13 cellular contexts compared by ENCODE assay signal in genomic region chr17:77481476-77482374, GRCh38.
A peak's percentile ranks its signal among the peaks of the same experiment; 100 is the strongest.
DNase-seq lines count a peak whose midpoint lies in the region; ATAC-seq and TF ChIP-seq lines count a peak whose summit lies in the region.
"Had no signal": no experiment of that assay in that cellular context is flagged by ENCODE, and none has a peak within 500 bp of the region (broad histone marks: within the 10 kb centered on the region; RNA-seq: fewer than 3 reads in every experiment).

No MANE protein-coding gene starts in this region.

- no peak overlapping the region for H2BK15ac ChIP-seq in H9 (ENCODE audit: low read depth, low read length)

- H2BK12ac ChIP-seq in H9 (ENCODE audit: insufficient read length, low read depth, low read length): no peak overlapping the region

- no peaks in the 10 kb centered on the region for H3K9me3 Mint-ChIP-seq in T-helper 2 cell treated with Interferon-gamma antibody and Interleukin-4, amounts not matched to agents 5 μg/mL and 100 μg/mL, for 36 hours
- H3K9me3 Mint-ChIP-seq in H9: no peaks in the 10 kb centered on the region
- H3K9me3 Mint-ChIP-seq in endothelial cell (ENCODE audit: unreplicated experiment): no peaks in the 10 kb centered on the region
- no peaks in the 10 kb centered on the region for H3K9me3 Mint-ChIP-seq in osteocyte (ENCODE audit: unreplicated experiment)
- H3K9me3 Mint-ChIP-seq: activated T-cell treated with anti-CD3 and anti-CD28 coated beads, Interleukin-2, amount 50 U/mL, for 4 hours had no signal

- no peak overlapping the region for H4K8ac ChIP-seq in H9 (replicated peaks; ENCODE audit: insufficient read length, low read depth, low read length)

- no peak overlapping the region for H2BK5ac ChIP-seq in H9 (ENCODE audit: insufficient read length, low read length)

- H3K18ac ChIP-seq in H9 (ENCODE audit: insufficient read length, low read depth, low read length): no peak overlapping the region

- no peak overlapping the region for H3K4ac ChIP-seq in H9 (ENCODE audit: low read depth, low read length)

- no peaks in the 10 kb centered on the region for H3K27me3 Mint-ChIP-seq in T-helper 2 cell treated with Interferon-gamma antibody and Interleukin-4, amounts not matched to agents 5 μg/mL and 100 μg/mL, for 36 hours (ENCODE audit: low read depth)
- no peaks in the 10 kb centered on the region for H3K27me3 Mint-ChIP-seq in H9 (ENCODE audit: low read depth)
- peaks cover 18% of the 10 kb centered on the region for H3K27me3 Mint-ChIP-seq in endothelial cell (ENCODE audit: unreplicated experiment)
- H3K27me3 Mint-ChIP-seq in osteocyte (ENCODE audit: unreplicated experiment): no peaks in the 10 kb centered on the region

- DNase-seq in T-helper 2 cell treated with Interferon-gamma antibody and Interleukin-4, amounts not matched to agents 5 μg/mL and 100 μg/mL, for 36 hours (ENCODE audit: low spot score): no peak
- DNase-seq in T-helper 2 cell (no peak), H9 (no peak), endothelial cell (ENCODE audit: low spot score) (no peak), osteocyte (ENCODE audit: extremely low spot score, unreplicated experiment) (no peak), Kasumi-1 (lab: John Stamatoyannopoulos, UW) (no peak), left colon (no peak)
- DNase-seq: 8988T; activated T-cell treated with anti-CD3 and anti-CD28 coated beads, Interleukin-2, amount 50 U/mL, for 4 hours; COR-L47; NCI-H1092 treated with DMSO at 0.1 percent for 48 hours had no signal

- no peak for TF ChIP-seq CTCF in H9 (conservative IDR thresholded peaks at IDR 0.05)
- TF ChIP-seq CTCF in endothelial cell (IDR thresholded peaks at IDR 0.05; ENCODE audit: unreplicated experiment): no peak
- TF ChIP-seq CTCF in osteocyte (IDR thresholded peaks at IDR 0.05): no peak

- no peak overlapping the region for H3K27ac ChIP-seq in H9 (ENCODE audit: insufficient read length, low read depth, low read length)

- H3K36me3 Mint-ChIP-seq in T-helper 2 cell treated with Interferon-gamma antibody and Interleukin-4, amounts not matched to agents 5 μg/mL and 100 μg/mL, for 36 hours (ENCODE audit: low read depth): peaks cover 35% of the 10 kb centered on the region
- peaks cover 11 to 14% (median 12%) of the 10 kb centered on the region in 3 experiments; a peak in 6 of 7 replicates for H3K36me3 Mint-ChIP-seq in H9 (ENCODE audit: insufficient read depth in 1 of 3, low read depth in 3 of 3)
- peaks cover 23% of the 10 kb centered on the region for H3K36me3 Mint-ChIP-seq in endothelial cell (ENCODE audit: low read depth, unreplicated experiment)
- H3K36me3 Mint-ChIP-seq in osteocyte (ENCODE audit: unreplicated experiment): peaks cover 9% of the 10 kb centered on the region

- H3K4me1 Mint-ChIP-seq in T-helper 2 cell treated with Interferon-gamma antibody and Interleukin-4, amounts not matched to agents 5 μg/mL and 100 μg/mL, for 36 hours (ENCODE audit: low read depth): peaks cover 21% of the 10 kb centered on the region
- H3K4me1 Mint-ChIP-seq in H9 (peaks cover 30 to 38% of the 10 kb centered on the region in 2 experiments), endothelial cell (ENCODE audit: unreplicated experiment) (peaks cover 40% of the 10 kb centered on the region), osteocyte (ENCODE audit: unreplicated experiment) (peaks cover 56% of the 10 kb centered on the region)

- no peak overlapping the region for H3K9ac ChIP-seq in H9 (ENCODE audit: extremely low read depth, insufficient read length, low read length)

- peaks cover 4% of the 10 kb centered on the region for H3K79me1 ChIP-seq in H9 (ENCODE audit: insufficient read depth, low read depth, low read length, poor library complexity, severe bottlenecking)

- no peak overlapping the region for H3K56ac ChIP-seq in H9 (ENCODE audit: insufficient read length, low read depth, low read length)

- H2BK20ac ChIP-seq in H9 (ENCODE audit: low read depth, low read length, poor library complexity, severe bottlenecking): no peak overlapping the region

- H2BK120ac ChIP-seq in H9 (ENCODE audit: low read depth, low read length, poor library complexity, severe bottlenecking): no peak overlapping the region

- no peak overlapping the region for H3K4me2 ChIP-seq in H9 (ENCODE audit: insufficient read depth, insufficient read length, low read length)

- intact Hi-C loops in left colon (cut with DNase I, micrococcal nuclease): no loop called here

- no peak overlapping the region for H4K5ac ChIP-seq in H9 (ENCODE audit: insufficient read length, low read depth, low read length)

- peaks cover 2% of the 10 kb centered on the region; the same call in 1 of the 2 replicates for H3K4me1 ChIP-seq in H9 (ENCODE audit: insufficient read depth, low read length)

- H2AFZ ChIP-seq in H9 (ENCODE audit: low read length): no peak overlapping the region

- H3T11ph ChIP-seq in H9 (ENCODE audit: low read length): no peak overlapping the region

- H3K9me3 ChIP-seq in H9 (ENCODE audit: control insufficient read depth, low read depth, low read length): no peaks in the 10 kb centered on the region

- WGBS in H9 (ENCODE audit: extremely low coverage, insufficient read length, low lambda C conversion rate): no CpG with 5 or more reads among the region's 35 CpGs

- no peaks in the 10 kb centered on the region for H4K20me1 ChIP-seq in H9 (ENCODE audit: control insufficient read depth, insufficient read depth, insufficient read length)

- no peaks in the 10 kb centered on the region for H3K27me3 ChIP-seq in H9 (ENCODE audit: insufficient read depth, low read length)

- no peaks in the 10 kb centered on the region for H3K23me2 ChIP-seq in H9 (ENCODE audit: insufficient read length, low read depth, low read length, poor library complexity, severe bottlenecking)

- H2AK5ac ChIP-seq in H9 (ENCODE audit: insufficient read length, low read length): no peak overlapping the region

- peaks cover 16% of the 10 kb centered on the region; the same call in 1 of the 2 replicates for H3K79me2 ChIP-seq in H9 (ENCODE audit: insufficient read depth, low read length)

- no peak overlapping the region for H3K14ac ChIP-seq in H9 (ENCODE audit: insufficient read depth, low read length)

- peak overlapping the region; percentile 77 for H3K27ac Mint-ChIP-seq in T-helper 2 cell treated with Interferon-gamma antibody and Interleukin-4, amounts not matched to agents 5 μg/mL and 100 μg/mL, for 36 hours
- peak overlapping the region; percentile 75 to 91 (median 88); a peak in 6 of 7 replicates for H3K27ac Mint-ChIP-seq in H9
- peak overlapping the region; percentile 77 for H3K27ac Mint-ChIP-seq in endothelial cell (ENCODE audit: unreplicated experiment)
- H3K27ac Mint-ChIP-seq in osteocyte (ENCODE audit: unreplicated experiment): peak overlapping the region; percentile 71

- H3K4me3 Mint-ChIP-seq in T-helper 2 cell treated with Interferon-gamma antibody and Interleukin-4, amounts not matched to agents 5 μg/mL and 100 μg/mL, for 36 hours: no peak overlapping the region
- H3K4me3 Mint-ChIP-seq in H9: no peak overlapping the region
- peak overlapping the region; percentile 65 for H3K4me3 Mint-ChIP-seq in endothelial cell (ENCODE audit: unreplicated experiment)
- no peak overlapping the region for H3K4me3 Mint-ChIP-seq in osteocyte (ENCODE audit: unreplicated experiment)
- H3K4me3 Mint-ChIP-seq: activated T-cell treated with anti-CD3 and anti-CD28 coated beads, Interleukin-2, amount 50 U/mL, for 4 hours had no signal

- no peak overlapping the region for H4K91ac ChIP-seq in H9 (ENCODE audit: insufficient read length, low read depth, low read length)

- ATAC-seq in left colon (no peak), GM18909 (IDR thresholded peaks at IDR 0.05; ENCODE audit: poor library complexity, unreplicated experiment) (no peak)
- ATAC-seq: activated T-cell treated with anti-CD3 and anti-CD28 coated beads, Interleukin-2, amount 50 U/mL, for 4 hours; SK-N-SH treated with all-trans-retinoic acid at 6 μM for 48 hours had no signal

- H3K23ac ChIP-seq in H9 (ENCODE audit: insufficient read length, low read depth, low read length): no peak overlapping the region
